ENCODE assay signal across 6 cellular contexts in genomic region chr3:162776137-162776536, GRCh38.
"Had no signal": no experiment of that assay in that cellular context is flagged by ENCODE, and none has a peak within 500 bp of the region (broad histone marks: within the 10 kb centered on the region; RNA-seq: fewer than 3 reads in every experiment).

No MANE protein-coding gene starts in this region.

- FAIRE-seq: H54, HTR-8/SVneo had no signal

- DNase-seq: GOT3, H9, HCEC 1CT, KBM-7 had no signal
